Comparison of ENCODE assay signal across 8 cellular contexts in the genomic region with DNA sequence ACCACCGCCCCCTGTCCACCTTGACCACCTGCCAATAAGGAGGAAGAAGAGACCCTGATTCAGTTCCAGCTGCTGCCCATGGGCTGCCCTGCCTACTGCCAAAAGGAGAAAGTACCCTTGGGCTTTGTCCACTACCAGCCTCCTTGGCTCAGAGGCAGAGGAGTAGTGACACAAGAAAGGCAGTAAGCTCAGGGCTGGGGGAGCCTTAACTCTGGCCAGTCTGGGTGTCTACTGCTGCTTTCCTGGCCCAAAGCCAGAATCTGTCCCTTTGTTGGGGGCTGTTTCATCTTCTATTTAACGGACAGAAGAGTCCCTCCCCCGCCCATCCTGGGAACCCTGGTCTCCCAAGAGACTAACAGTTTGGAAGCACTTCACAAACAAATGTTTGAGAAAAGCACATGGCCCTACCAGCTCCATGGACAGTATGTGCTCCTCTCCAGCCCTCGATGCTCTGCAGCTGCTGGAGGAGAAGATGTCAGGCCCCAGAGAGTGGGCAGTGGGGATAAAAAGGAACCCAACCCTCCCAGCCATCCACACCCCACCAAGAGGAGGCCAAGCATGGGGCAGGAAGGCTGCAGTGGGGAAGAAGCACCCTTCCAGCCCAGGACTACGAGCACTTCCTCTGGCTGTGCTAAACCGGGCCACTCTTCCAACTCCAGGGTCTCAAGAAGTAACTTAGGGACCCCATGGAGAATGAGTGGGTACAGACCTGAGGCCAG. TPM values are rescaled to one million over a fixed set of nuclear protein-coding genes. Genes with fewer than 3 reads are reported as not detected.
DNase-seq lines count a peak whose midpoint lies in the region; ATAC-seq lines count a peak whose summit lies in the region.

No MANE protein-coding gene starts in this region.

- ATAC-seq in left ventricle myocardium superior (no peak), HG02885 (IDR thresholded peaks at IDR 0.05; ENCODE audit: poor library complexity, unreplicated experiment) (no peak)
- no peak for ATAC-seq in stimulated activated naive B cell treated with anti-CD40 and anti-IgM and Interleukin-4, amounts not matched to agents 10 μg/mL and 1 μg/mL and 100 μg/mL, for 72 hours (replicated peaks)

- H3K27me3 Mint-ChIP-seq in stimulated activated naive B cell treated with anti-CD40 and anti-IgM and Interleukin-4, amounts not matched to agents 10 μg/mL and 1 μg/mL and 100 μg/mL, for 72 hours, result no peaks in the 10 kb centered on the region

- peaks cover 16 to 31% of the 10 kb centered on the region in 2 donors for H3K4me1 Mint-ChIP-seq in stimulated activated naive B cell treated with anti-CD40 and anti-IgM and Interleukin-4, amounts not matched to agents 10 μg/mL and 1 μg/mL and 100 μg/mL, for 72 hours

- H3K9me3 Mint-ChIP-seq in stimulated activated naive B cell treated with anti-CD40 and anti-IgM and Interleukin-4, amounts not matched to agents 10 μg/mL and 1 μg/mL and 100 μg/mL, for 72 hours, result no peaks in the 10 kb centered on the region

- intact Hi-C loops in left ventricle myocardium superior (cut with micrococcal nuclease), result no loop called here

- peaks cover 39 to 42% of the 10 kb centered on the region in 2 donors for H3K36me3 Mint-ChIP-seq in stimulated activated naive B cell treated with anti-CD40 and anti-IgM and Interleukin-4, amounts not matched to agents 10 μg/mL and 1 μg/mL and 100 μg/mL, for 72 hours

- peak overlapping the region; percentile 59 for H3K27ac Mint-ChIP-seq in stimulated activated naive B cell treated with anti-CD40 and anti-IgM and Interleukin-4, amounts not matched to agents 10 μg/mL and 1 μg/mL and 100 μg/mL, for 72 hours

- peak; percentile 22 for DNase-seq in DMS53 (lab: John Stamatoyannopoulos, UW)
- DNase-seq in DMS53 treated with DMSO at 0.1 percent for 48 hours (lab: John Stamatoyannopoulos, UW; ENCODE audit: unreplicated experiment), result no peak
- peak; percentile 28 for DNase-seq in UCSD-AML1 (lab: John Stamatoyannopoulos, UW; ENCODE audit: unreplicated experiment)
- peak; percentile 24 for DNase-seq in left ventricle myocardium superior
- no peak for DNase-seq in stimulated activated naive B cell treated with anti-CD40 and anti-IgM and Interleukin-4, amounts not matched to agents 10 μg/mL and 1 μg/mL and 100 μg/mL, for 72 hours
- DNase-seq in NCI-H146 treated with DMSO at 0.1 percent for 48 hours (lab: John Stamatoyannopoulos, UW; ENCODE audit: unreplicated experiment), result no peak
- no peak for DNase-seq in NCI-H128 (lab: John Stamatoyannopoulos, UW; ENCODE audit: unreplicated experiment)

- H3K4me3 Mint-ChIP-seq in stimulated activated naive B cell treated with anti-CD40 and anti-IgM and Interleukin-4, amounts not matched to agents 10 μg/mL and 1 μg/mL and 100 μg/mL, for 72 hours, result peak overlapping the region; percentile 97 to 98

RNA-seq across cellular contexts. Expression of a gene that starts 1.3 kb away (rescaled TPM):
- 81.8 TPM for total RNA-seq in left ventricle myocardium superior

RNA-seq across cellular contexts. Expression of a gene that starts 1.4 kb away (rescaled TPM):
- 30.4 TPM for total RNA-seq in left ventricle myocardium superior

RNA-seq across cellular contexts. Expression of a gene that starts 9.4 kb away (rescaled TPM):
- total RNA-seq in left ventricle myocardium superior, result 28.2 TPM

RNA-seq across cellular contexts. Expression of a gene that starts 17.1 kb away (rescaled TPM):
- total RNA-seq in left ventricle myocardium superior, result 2.5 TPM

RNA-seq across cellular contexts. Expression of a gene that starts 17.1 kb away (rescaled TPM):
- total RNA-seq in left ventricle myocardium superior, result 16.4 TPM

Comparison
In these comparisons a context has a peak if more than half of its experiments do, and no peak if none do; other contexts are left out.
1. DNase-seq: peak in DMS53 (single experiment), UCSD-AML1 (single experiment) and left ventricle myocardium superior (single experiment); none in DMS53 treated with DMSO at 0.1 percent for 48 hours (single experiment), stimulated activated naive B cell treated with anti-CD40 and anti-IgM and Interleukin-4, amounts not matched to agents 10 μg/mL and 1 μg/mL and 100 μg/mL, for 72 hours (single experiment), NCI-H146 treated with DMSO at 0.1 percent for 48 hours (single experiment) and NCI-H128 (single experiment).